In the genomic region with DNA sequence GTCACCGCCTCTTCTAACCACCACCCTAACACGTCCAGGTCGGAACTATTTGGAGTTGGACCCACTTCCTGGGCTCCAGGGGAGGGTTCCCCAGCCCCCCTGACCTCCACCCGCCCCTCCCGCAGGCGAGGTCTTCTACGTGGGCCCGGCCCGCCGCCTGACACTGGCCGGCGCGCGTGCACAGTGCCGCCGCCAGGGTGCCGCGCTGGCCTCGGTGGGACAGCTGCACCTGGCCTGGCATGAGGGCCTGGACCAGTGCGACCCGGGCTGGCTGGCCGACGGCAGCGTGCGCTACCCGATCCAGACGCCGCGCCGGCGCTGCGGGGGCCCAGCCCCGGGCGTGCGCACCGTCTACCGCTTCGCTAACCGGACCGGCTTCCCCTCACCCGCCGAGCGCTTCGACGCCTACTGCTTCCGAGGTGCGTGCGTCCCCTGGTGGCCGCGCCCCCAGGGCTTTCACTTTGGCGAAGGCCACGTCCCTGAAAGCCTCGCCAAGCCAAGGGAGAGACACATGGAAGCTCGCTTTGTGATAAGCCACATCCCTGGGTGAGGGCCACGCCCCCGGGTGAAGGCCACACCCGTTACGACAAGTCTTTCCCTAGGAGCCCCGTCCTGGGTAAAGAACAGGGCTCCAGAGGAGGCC, we compare ENCODE assay signal across 8 cellular contexts. TPM values are rescaled to one million over a fixed set of nuclear protein-coding genes. Genes with fewer than 3 reads are reported as not detected.
DNase-seq lines count a peak whose midpoint lies in the region; ATAC-seq and TF ChIP-seq lines count a peak whose summit lies in the region.

No MANE protein-coding gene starts in this region.

- POLR2A ChIA-PET in activated CD4-positive, alpha-beta memory T cell treated with anti-CD3 and anti-CD28 coated beads for 36 hours (lab: Charles Lee) = no interaction called here

- H3K27ac Mint-ChIP-seq in activated CD4-positive, alpha-beta memory T cell treated with anti-CD3 and anti-CD28 coated beads for 36 hours = no peak overlapping the region

- H3K4me3 ChIP-seq in effector memory CD4-positive, alpha-beta T cell (ENCODE audit: insufficient read depth, low read depth, low read length, poor library complexity, severe bottlenecking) = peak overlapping the region; percentile 51
- no peak overlapping the region for H3K4me3 ChIP-seq in mucosa of descending colon

- peak overlapping the region; percentile 62 for H3K4me3 Mint-ChIP-seq in activated CD4-positive, alpha-beta memory T cell treated with anti-CD3 and anti-CD28 coated beads for 36 hours

- H3K36me3 ChIP-seq in effector memory CD4-positive, alpha-beta T cell (ENCODE audit: control insufficient read depth, insufficient read depth, low read length) = no peaks in the 10 kb centered on the region
- no peaks in the 10 kb centered on the region for H3K36me3 ChIP-seq in mucosa of descending colon (ENCODE audit: low read depth)

- peaks cover 9% of the 10 kb centered on the region for H3K4me1 ChIP-seq in effector memory CD4-positive, alpha-beta T cell (ENCODE audit: control insufficient read depth, insufficient read depth, low read length, poor library complexity, severe bottlenecking)
- no peaks in the 10 kb centered on the region for H3K4me1 ChIP-seq in mucosa of descending colon (ENCODE audit: low read depth)

- H3K27me3 Mint-ChIP-seq in activated CD4-positive, alpha-beta memory T cell treated with anti-CD3 and anti-CD28 coated beads for 36 hours = peaks cover 13% of the 10 kb centered on the region

- TF ChIP-seq CTCF in mucosa of descending colon (IDR thresholded peaks at IDR 0.05) = peak; percentile 54

- CTCF ChIA-PET in activated CD4-positive, alpha-beta memory T cell treated with anti-CD3 and anti-CD28 coated beads for 36 hours (lab: Charles Lee) = interaction anchor here (0.6 to 2.1 kb wide), 16 partner anchors 8 to 265 kb away, joined by 3 to 11 read pairs (median 4); a partner anchor contains a TSS

- no peaks in the 10 kb centered on the region for H3K9me3 ChIP-seq in effector memory CD4-positive, alpha-beta T cell (ENCODE audit: control insufficient read depth, low read length)
- no peaks in the 10 kb centered on the region for H3K9me3 ChIP-seq in mucosa of descending colon

- peak; percentile 70 for DNase-seq in SIG-M5 treated with dmso at 0.1 percent for 504 hours (lab: John Stamatoyannopoulos, UW; ENCODE audit: unreplicated experiment)
- no peak for DNase-seq in SIG-M5 (lab: John Stamatoyannopoulos, UW)
- peak; percentile 60 for DNase-seq in NCI-H226
- DNase-seq in activated CD4-positive, alpha-beta memory T cell treated with anti-CD3 and anti-CD28 coated beads for 36 hours = peak; percentile 83
- peak; percentile 53 to 57 (median 54) for DNase-seq in effector memory CD4-positive, alpha-beta T cell
- DNase-seq in mucosa of descending colon = peak; percentile 82 to 88 (median 84)
- DNase-seq in stimulated activated CD8-positive, alpha-beta memory T cell treated with anti-CD3 and anti-CD28 coated beads, Interleukin-4, amount 100 ng/mL, for 48 hours = peak; percentile 80
- DNase-seq in NCI-H1417 treated with DMSO at 0.1 percent for 48 hours (lab: John Stamatoyannopoulos, UW) = no peak

- H3K27me3 ChIP-seq in effector memory CD4-positive, alpha-beta T cell (replicated peaks; ENCODE audit: control insufficient read depth, insufficient read depth, low read length, poor library complexity, severe bottlenecking) = peaks cover 5% of the 10 kb centered on the region

- H3K9me3 Mint-ChIP-seq in activated CD4-positive, alpha-beta memory T cell treated with anti-CD3 and anti-CD28 coated beads for 36 hours = no peaks in the 10 kb centered on the region

- H3K4me1 Mint-ChIP-seq in activated CD4-positive, alpha-beta memory T cell treated with anti-CD3 and anti-CD28 coated beads for 36 hours (ENCODE audit: low read depth) = no peaks in the 10 kb centered on the region

- peak; percentile 96 for ATAC-seq in mucosa of descending colon

- intact Hi-C loops in activated CD4-positive, alpha-beta memory T cell treated with anti-CD3 and anti-CD28 coated beads for 36 hours (cut with micrococcal nuclease) = loop anchor here (1.0 to 5.0 kb wide), 3 partner anchors 39 to 79 kb away; a partner anchor contains a TSS
- intact Hi-C loops in mucosa of descending colon (cut with DNase I, micrococcal nuclease) = no loop called here

- H3K36me3 Mint-ChIP-seq in activated CD4-positive, alpha-beta memory T cell treated with anti-CD3 and anti-CD28 coated beads for 36 hours = no peaks in the 10 kb centered on the region

- no peak overlapping the region for H3K27ac ChIP-seq in effector memory CD4-positive, alpha-beta T cell (ENCODE audit: insufficient read depth, low read length, poor library complexity, severe bottlenecking)

RNA-seq across cellular contexts. Expression of a gene that starts 13.2 kb away (rescaled TPM):
- under 1 TPM; 0.05 to 0.07 TPM for total RNA-seq in activated CD4-positive, alpha-beta memory T cell treated with anti-CD3 and anti-CD28 coated beads for 36 hours
- total RNA-seq in mucosa of descending colon = under 1 TPM in 1 of 3 donors, not detected in 2; 0.25 TPM

RNA-seq across cellular contexts. Expression of a gene that starts 21.8 kb away (rescaled TPM):
- total RNA-seq in activated CD4-positive, alpha-beta memory T cell treated with anti-CD3 and anti-CD28 coated beads for 36 hours = 10 to 100 TPM; 39.2 to 42.9 TPM
- total RNA-seq in mucosa of descending colon = 10 to 100 TPM; 12.5 to 14.6 (median 13.4) TPM

RNA-seq across cellular contexts. Expression of a gene that starts 32.9 kb away (rescaled TPM):
- 10 to 100 TPM; 73.7 to 78.1 TPM for total RNA-seq in activated CD4-positive, alpha-beta memory T cell treated with anti-CD3 and anti-CD28 coated beads for 36 hours
- 10 to 100 TPM; 62.3 to 71.4 (median 64.9) TPM for total RNA-seq in mucosa of descending colon

RNA-seq across cellular contexts. Expression of a gene that starts 33.0 kb away (rescaled TPM):
- total RNA-seq in activated CD4-positive, alpha-beta memory T cell treated with anti-CD3 and anti-CD28 coated beads for 36 hours = 10 to 100 TPM; 16.4 to 17.8 TPM
- 10 to 100 TPM; 29.1 to 41.0 (median 31.8) TPM for total RNA-seq in mucosa of descending colon

RNA-seq across cellular contexts. Expression of a gene that starts 48.1 kb away (rescaled TPM):
- total RNA-seq in activated CD4-positive, alpha-beta memory T cell treated with anti-CD3 and anti-CD28 coated beads for 36 hours = not detected
- 1 to 10 TPM; 4.5 to 9.6 (median 6.4) TPM for total RNA-seq in mucosa of descending colon

Comparison
In these comparisons a context has a peak if more than half of its experiments do, and no peak if none do; other contexts are left out.
1. DNase-seq: peak in SIG-M5 treated with dmso at 0.1 percent for 504 hours (single experiment), NCI-H226 (single experiment), activated CD4-positive, alpha-beta memory T cell treated with anti-CD3 and anti-CD28 coated beads for 36 hours (single experiment), effector memory CD4-positive, alpha-beta T cell (3 of 3), mucosa of descending colon (3 of 3) and stimulated activated CD8-positive, alpha-beta memory T cell treated with anti-CD3 and anti-CD28 coated beads, Interleukin-4, amount 100 ng/mL, for 48 hours (single experiment); none in SIG-M5 (single experiment) and NCI-H1417 treated with DMSO at 0.1 percent for 48 hours (single experiment).